Comparison of ENCODE assay signal across 9 cellular contexts in genomic region chr4:22962186-22962786, GRCh38.
DNase-seq lines count a peak whose midpoint lies in the region; ATAC-seq and TF ChIP-seq lines count a peak whose summit lies in the region.
"Had no signal": no experiment of that assay in that cellular context is flagged by ENCODE, and none has a peak within 500 bp of the region (broad histone marks: within the 10 kb centered on the region; RNA-seq: fewer than 3 reads in every experiment).

No MANE protein-coding gene starts in this region.

- DNase-seq in GM13977 (ENCODE audit: low spot score): no peak
- no peak for DNase-seq in RWPE1 (ENCODE audit: low spot score)
- peak; percentile 12 for DNase-seq in iPS DF 19.7 (ENCODE audit: low read depth, low spot score)
- no peak for DNase-seq in OCI-M2 (lab: John Stamatoyannopoulos, UW; ENCODE audit: unreplicated experiment)
- DNase-seq in T-helper 2 cell treated with Interferon-gamma antibody and Interleukin-4, amounts not matched to agents 5 μg/mL and 100 μg/mL, for 36 hours (ENCODE audit: low spot score): no peak
- DNase-seq: activated CD4-positive, alpha-beta T cell treated with anti-CD3 and anti-CD28 coated beads, Interleukin-2, amount 10 ng/mL, durations not matched to agents 24 days and 14 days had no signal

- POLR2A ChIA-PET in RWPE1 (lab: Yijun Ruan, JAX; ENCODE audit: low non-redundant PET): no interaction called here

- H2AFZ ChIP-seq in ACC112 (ENCODE audit: low read length, unreplicated experiment): peak overlapping the region; percentile 70

- H3K27me3 ChIP-seq in ACC112 (ENCODE audit: insufficient read depth, low read length): no peaks in the 10 kb centered on the region

- H3K27ac ChIP-seq in ACC112 (ENCODE audit: low read depth, low read length): no peak overlapping the region
- no peak overlapping the region for H3K27ac ChIP-seq in RWPE1

- H3K9me3 Mint-ChIP-seq in T-helper 2 cell treated with Interferon-gamma antibody and Interleukin-4, amounts not matched to agents 5 μg/mL and 100 μg/mL, for 36 hours: no peaks in the 10 kb centered on the region
- H3K9me3 Mint-ChIP-seq: activated CD4-positive, alpha-beta T cell treated with anti-CD3 and anti-CD28 coated beads, Interleukin-2, amount 10 ng/mL, durations not matched to agents 24 days and 14 days had no signal

- H3K36me3 ChIP-seq in ACC112 (ENCODE audit: insufficient read depth, low read length): no peaks in the 10 kb centered on the region

- ATAC-seq in GM21367 (IDR thresholded peaks at IDR 0.05; ENCODE audit: unreplicated experiment) (no peak), HG03460 (IDR thresholded peaks at IDR 0.05; ENCODE audit: unreplicated experiment) (no peak)

- H3K4me3 ChIP-seq in ACC112 (ENCODE audit: low read depth, low read length): no peak overlapping the region

- no peaks in the 10 kb centered on the region for H3K36me3 Mint-ChIP-seq in T-helper 2 cell treated with Interferon-gamma antibody and Interleukin-4, amounts not matched to agents 5 μg/mL and 100 μg/mL, for 36 hours (ENCODE audit: low read depth)

- H3K4me1 Mint-ChIP-seq in T-helper 2 cell treated with Interferon-gamma antibody and Interleukin-4, amounts not matched to agents 5 μg/mL and 100 μg/mL, for 36 hours (ENCODE audit: low read depth): no peaks in the 10 kb centered on the region
- H3K4me1 Mint-ChIP-seq: activated CD4-positive, alpha-beta T cell treated with anti-CD3 and anti-CD28 coated beads, Interleukin-2, amount 10 ng/mL, durations not matched to agents 24 days and 14 days had no signal

- H3K27ac Mint-ChIP-seq in T-helper 2 cell treated with Interferon-gamma antibody and Interleukin-4, amounts not matched to agents 5 μg/mL and 100 μg/mL, for 36 hours: no peak overlapping the region
- H3K27ac Mint-ChIP-seq: activated CD4-positive, alpha-beta T cell treated with anti-CD3 and anti-CD28 coated beads, Interleukin-2, amount 10 ng/mL, durations not matched to agents 24 days and 14 days had no signal

- CTCF ChIA-PET in RWPE1 (lab: Yijun Ruan, JAX): no interaction called here

- no peak overlapping the region for H3K4me3 Mint-ChIP-seq in T-helper 2 cell treated with Interferon-gamma antibody and Interleukin-4, amounts not matched to agents 5 μg/mL and 100 μg/mL, for 36 hours
- H3K4me3 Mint-ChIP-seq: activated CD4-positive, alpha-beta T cell treated with anti-CD3 and anti-CD28 coated beads, Interleukin-2, amount 10 ng/mL, durations not matched to agents 24 days and 14 days had no signal

- no peaks in the 10 kb centered on the region for H3K79me2 ChIP-seq in ACC112 (ENCODE audit: control insufficient read depth, insufficient read depth, low read length, unreplicated experiment)

- peak; percentile 19 for TF ChIP-seq CTCF in GM13977 (IDR thresholded peaks at IDR 0.05; ENCODE audit: extremely low read depth, insufficient read depth, missing control alignments)
- peak; percentile 38 for TF ChIP-seq CTCF in RWPE1 (conservative IDR thresholded peaks at IDR 0.05; ENCODE audit: low read depth)

- H3K27me3 Mint-ChIP-seq in T-helper 2 cell treated with Interferon-gamma antibody and Interleukin-4, amounts not matched to agents 5 μg/mL and 100 μg/mL, for 36 hours (ENCODE audit: low read depth): no peaks in the 10 kb centered on the region
- H3K27me3 Mint-ChIP-seq: activated CD4-positive, alpha-beta T cell treated with anti-CD3 and anti-CD28 coated beads, Interleukin-2, amount 10 ng/mL, durations not matched to agents 24 days and 14 days had no signal

- in situ Hi-C loops in GM13977 (cut with MboI; ENCODE audit: low pct_unique_long_range_greater_than_20kb, low sequenced_read_pairs, unreplicated experiment): no loop called here

- peaks cover 3% of the 10 kb centered on the region for H3K4me1 ChIP-seq in ACC112 (ENCODE audit: control insufficient read depth, insufficient read depth, low read length, unreplicated experiment)
